Comparison of ENCODE assay signal across 8 cellular contexts in genomic region chr1:162561616-162562451, GRCh38. TPM values are rescaled to one million over a fixed set of nuclear protein-coding genes. Genes with fewer than 3 reads are reported as not detected.
A peak's percentile ranks its signal among the peaks of the same experiment; 100 is the strongest.
DNase-seq lines count a peak whose midpoint lies in the region; ATAC-seq and TF ChIP-seq lines count a peak whose summit lies in the region.

TSS of gene UAP1 (plus strand) at chr1:162561722. CDS start at chr1:162566069, 4,347 bp downstream.

- peak within 1 kb of the TSS; percentile 90 to 95 for H3K18ac ChIP-seq in mesenchymal stem cell (ENCODE audit: low read depth in 1 of 2, low read length in 2 of 2)

- ATAC-seq in GM18868 (IDR thresholded peaks at IDR 0.05; ENCODE audit: unreplicated experiment): peak; percentile 33
- peak; percentile 43 for ATAC-seq in HG03045 (IDR thresholded peaks at IDR 0.05; ENCODE audit: unreplicated experiment)

- H3K27me3 ChIP-seq in SJSA1 (replicated peaks) (no peaks in the 10 kb centered on the region), ectodermal cell (ENCODE audit: control insufficient read depth, insufficient read depth, low read length, poor library complexity, severe bottlenecking) (peaks cover 6% of the 10 kb centered on the region), mesenchymal stem cell (ENCODE audit: control insufficient read depth in 1 of 2, insufficient read depth in 1 of 2, low read length in 2 of 2) (no peaks in the 10 kb centered on the region)

- H2BK120ac ChIP-seq in mesenchymal stem cell (ENCODE audit: low read depth, low read length): peak within 1 kb of the TSS; percentile 78

- H3K4me1 ChIP-seq in SJSA1 (replicated peaks) (peaks cover 11% of the 10 kb centered on the region), ectodermal cell (ENCODE audit: control insufficient read depth, insufficient read depth, low read length) (no peaks in the 10 kb centered on the region), mesenchymal stem cell (ENCODE audit: control insufficient read depth, insufficient read depth, low read depth, low read length) (peaks cover 5% of the 10 kb centered on the region)

- POLR2A ChIA-PET in AG04449 (lab: Yijun Ruan, JAX): interaction anchor here (0.5 to 3.0 kb wide), 17 partner anchors 10 to 116 kb away, joined by 3 to 49 read pairs (median 4); partner anchors contain the start of gene DDR2

- H2AK5ac ChIP-seq in mesenchymal stem cell (ENCODE audit: low read length, severe bottlenecking): no peak within 1 kb of the TSS

- peak within 1 kb of the TSS in 1 of 2 experiments; percentile 82 for H3K14ac ChIP-seq in mesenchymal stem cell (ENCODE audit: low read length in 2 of 2)

- no peak for DNase-seq in AG04449 (ENCODE audit: low read depth, low spot score)
- peak in 1 of 2 experiments; percentile 53 for DNase-seq in SJSA1 (ENCODE audit: low read depth in 1 of 2, low spot score in 2 of 2)
- no peak for DNase-seq in mesenchymal stem cell
- no peak for DNase-seq in NCI-H2029 (lab: John Stamatoyannopoulos, UW)

- TF ChIP-seq CTCF in AG04449 (IDR thresholded peaks at IDR 0.05; ENCODE audit: insufficient read depth, low read length, missing control alignments): no peak

- peak within 1 kb of the TSS in 1 of 2 experiments; percentile 97 for H3K23ac ChIP-seq in mesenchymal stem cell (ENCODE audit: low read length in 2 of 2)

- peak within 1 kb of the TSS; percentile 97 for H4K91ac ChIP-seq in mesenchymal stem cell (ENCODE audit: low read length)

- peak within 1 kb of the TSS; percentile 96 for H4K8ac ChIP-seq in mesenchymal stem cell (ENCODE audit: low read length)

- WGBS in ectodermal cell, 2 experiments: 2% methylated on average over 69 of the region's 69 CpGs
- WGBS in mesenchymal stem cell: 1% methylated on average over 63 of the region's 69 CpGs

- peak within 1 kb of the TSS; percentile 92 for H2AFZ ChIP-seq in mesenchymal stem cell (ENCODE audit: low read depth, low read length)

- peak within 1 kb of the TSS; percentile 98 for H3K9ac ChIP-seq in mesenchymal stem cell (ENCODE audit: low read length)

- peaks cover 7% of the 10 kb centered on the region for H3K79me1 ChIP-seq in mesenchymal stem cell (replicated peaks; ENCODE audit: low read length, poor library complexity, severe bottlenecking)

- peak within 1 kb of the TSS; percentile 51 to 69 for H2BK12ac ChIP-seq in mesenchymal stem cell (ENCODE audit: low read length in 2 of 2)

- H3K9me3 ChIP-seq in SJSA1 (replicated peaks) (no peaks in the 10 kb centered on the region), ectodermal cell (ENCODE audit: control insufficient read depth, low read length) (no peaks in the 10 kb centered on the region), mesenchymal stem cell (ENCODE audit: control insufficient read depth, low read length) (no peaks in the 10 kb centered on the region)

- peak within 1 kb of the TSS; percentile 60 for H2BK5ac ChIP-seq in mesenchymal stem cell (ENCODE audit: low read depth, low read length, poor library complexity, severe bottlenecking)

- H2BK15ac ChIP-seq in mesenchymal stem cell (ENCODE audit: low read depth, poor library complexity, severe bottlenecking): peak within 1 kb of the TSS; percentile 82

- H3K27ac ChIP-seq in SJSA1: peak within 1 kb of the TSS; percentile 92
- peak within 1 kb of the TSS; percentile 8 for H3K27ac ChIP-seq in ectodermal cell (ENCODE audit: insufficient read depth, low read depth, low read length, poor library complexity, severe bottlenecking)
- peak within 1 kb of the TSS; percentile 50 for H3K27ac ChIP-seq in mesenchymal stem cell (ENCODE audit: low read length, poor library complexity, severe bottlenecking)
- H3K27ac ChIP-seq in temporal lobe (ENCODE audit: low read depth, low read length): peak within 1 kb of the TSS; percentile 85

- H3K4ac ChIP-seq in mesenchymal stem cell (ENCODE audit: low read depth in 1 of 2, low read length in 2 of 2): peak within 1 kb of the TSS; percentile 62 to 98

- peaks cover 29% of the 10 kb centered on the region for H3K36me3 ChIP-seq in SJSA1
- no peaks in the 10 kb centered on the region for H3K36me3 ChIP-seq in ectodermal cell (ENCODE audit: control insufficient read depth, insufficient read depth, low read length)
- peaks cover 0 to 10% of the 10 kb centered on the region in 2 experiments for H3K36me3 ChIP-seq in mesenchymal stem cell (ENCODE audit: control insufficient read depth in 1 of 2, insufficient read depth in 2 of 2, low read depth in 1 of 2, low read length in 2 of 2)

- H3K4me3 ChIP-seq in AG04449 (ENCODE audit: low read depth, low read length): peak within 1 kb of the TSS; percentile 92
- peak within 1 kb of the TSS; percentile 84 for H3K4me3 ChIP-seq in SJSA1
- peak within 1 kb of the TSS; percentile 76 for H3K4me3 ChIP-seq in ectodermal cell (ENCODE audit: insufficient read depth, low read depth, low read length)
- peak within 1 kb of the TSS; percentile 92 to 95 for H3K4me3 ChIP-seq in mesenchymal stem cell (ENCODE audit: insufficient read depth in 1 of 2, low read depth in 1 of 2, low read length in 2 of 2)

- CTCF ChIA-PET in AG04449 (lab: Yijun Ruan, JAX): no interaction called here

- H3K4me2 ChIP-seq in mesenchymal stem cell (ENCODE audit: low read length, poor library complexity, severe bottlenecking): peak within 1 kb of the TSS; percentile 81

RNA-seq across cellular contexts. Expression of gene UAP1, which starts in this region (rescaled TPM):
- 159 and 168 TPM in 2 replicates for total RNA-seq in SJSA1 (2014; rRNA removed; shearing (Covaris generic))
- 29.4 TPM for polyA plus RNA-seq in ectodermal cell (2013, experiment 1 of 4)
- 30.2 TPM for polyA plus RNA-seq in ectodermal cell (2013, experiment 2 of 4)
- polyA plus RNA-seq in ectodermal cell (2013, experiment 3 of 4): 23.5 TPM
- polyA plus RNA-seq in ectodermal cell (2013, experiment 4 of 4): 24.5 TPM
- 25.5 TPM for polyA plus RNA-seq in mesenchymal stem cell (2013, experiment 1 of 2)
- polyA plus RNA-seq in mesenchymal stem cell (2013, experiment 2 of 2): 25.0 TPM
- total RNA-seq in temporal lobe: 30.0 TPM

Comparison
In these comparisons a context has a peak if more than half of its experiments do, and no peak if none do; other contexts are left out.
1. H3K27ac ChIP-seq: peak in every context shown above with its lines; median percentile 92 in SJSA1; 85 in temporal lobe; 50 in mesenchymal stem cell; 8 in ectodermal cell.